In genomic region chr15:98806275-98806895, GRCh38 we compare ENCODE assay signal across 15 cellular contexts.
DNase-seq lines count a peak whose midpoint lies in the region; ATAC-seq, FAIRE-seq and TF ChIP-seq lines count a peak whose summit lies in the region.
"Had no signal": no experiment of that assay in that cellular context is flagged by ENCODE, and none has a peak within 500 bp of the region (broad histone marks: within the 10 kb centered on the region; RNA-seq: fewer than 3 reads in every experiment).

No MANE protein-coding gene starts in this region.

- H3K9ac ChIP-seq in BLaER1 treated with 17β-estradiol and CSF1 and Interleukin-3, amounts not matched to agents 10 nM and 100 nM = no peak overlapping the region
- H3K9ac ChIP-seq in astrocyte (ENCODE audit: low read length) = no peak overlapping the region

- no peak overlapping the region for H3K4me3 ChIP-seq in BLaER1 treated with 17β-estradiol and CSF1 and Interleukin-3, amounts not matched to agents 10 nM and 100 nM
- H3K4me3 ChIP-seq in astrocyte (ENCODE audit: insufficient read depth, low read depth, low read length) = no peak overlapping the region

- H3K4me2 ChIP-seq in BLaER1 treated with 17β-estradiol and CSF1 and Interleukin-3, amounts not matched to agents 10 nM and 100 nM = peak overlapping the region in 8 of 11 experiments; percentile 5 to 50 (median 26); a peak in 8 of 22 replicates
- no peak overlapping the region for H3K4me2 ChIP-seq in astrocyte (ENCODE audit: low read length)

- peaks cover 48% of the 10 kb centered on the region for H3K4me1 Mint-ChIP-seq in astrocyte (ENCODE audit: low read depth, unreplicated experiment)
- peaks cover 2% of the 10 kb centered on the region for H3K4me1 Mint-ChIP-seq in stimulated activated effector memory CD8-positive, alpha-beta T cell treated with anti-CD3 and anti-CD28 coated beads, Interleukin-12 subunit alpha, Interleukin-12 subunit beta, amount 100 ng/mL, for 72 hours
- peaks cover 8% of the 10 kb centered on the region for H3K4me1 Mint-ChIP-seq in activated CD8-positive, alpha-beta T cell treated with anti-CD3 and anti-CD28 coated beads for 36 hours (ENCODE audit: low read depth)

- peaks cover 6 to 95% (median 80%) of the 10 kb centered on the region in 11 experiments; a peak in 21 of 22 replicates for H4K20me1 ChIP-seq in BLaER1 treated with 17β-estradiol and CSF1 and Interleukin-3, amounts not matched to agents 10 nM and 100 nM
- peaks cover 88% of the 10 kb centered on the region for H4K20me1 ChIP-seq in astrocyte (ENCODE audit: insufficient read depth, low read length)

- H3K9me3 Mint-ChIP-seq in astrocyte (ENCODE audit: unreplicated experiment) = no peaks in the 10 kb centered on the region
- H3K9me3 Mint-ChIP-seq in stimulated activated effector memory CD8-positive, alpha-beta T cell treated with anti-CD3 and anti-CD28 coated beads, Interleukin-12 subunit alpha, Interleukin-12 subunit beta, amount 100 ng/mL, for 72 hours = no peaks in the 10 kb centered on the region
- no peaks in the 10 kb centered on the region for H3K9me3 Mint-ChIP-seq in activated CD8-positive, alpha-beta T cell treated with anti-CD3 and anti-CD28 coated beads for 36 hours

- peak; percentile 53 for ATAC-seq in left ventricle myocardium superior
- ATAC-seq in stimulated activated effector memory CD8-positive, alpha-beta T cell treated with anti-CD3 and anti-CD28 coated beads, Interleukin-12 subunit alpha, Interleukin-12 subunit beta, amount 100 ng/mL, for 72 hours = no peak
- ATAC-seq in GM19452 (IDR thresholded peaks at IDR 0.05; ENCODE audit: unreplicated experiment) = no peak
- ATAC-seq in activated CD8-positive, alpha-beta T cell treated with anti-CD3 and anti-CD28 coated beads for 36 hours = no peak

- H3K27me3 Mint-ChIP-seq in astrocyte (ENCODE audit: low read depth, unreplicated experiment) = no peaks in the 10 kb centered on the region
- no peaks in the 10 kb centered on the region for H3K27me3 Mint-ChIP-seq in activated CD8-positive, alpha-beta T cell treated with anti-CD3 and anti-CD28 coated beads for 36 hours

- peaks cover 13 to 42% (median 27%) of the 10 kb centered on the region in 10 experiments for H3K4me1 ChIP-seq in BLaER1 treated with 17β-estradiol and CSF1 and Interleukin-3, amounts not matched to agents 10 nM and 100 nM
- peaks cover 13% of the 10 kb centered on the region for H3K4me1 ChIP-seq in astrocyte (ENCODE audit: insufficient read depth, low read length)

- H3K36me3 Mint-ChIP-seq in astrocyte (ENCODE audit: low read depth, unreplicated experiment) = no peaks in the 10 kb centered on the region
- H3K36me3 Mint-ChIP-seq in stimulated activated effector memory CD8-positive, alpha-beta T cell treated with anti-CD3 and anti-CD28 coated beads, Interleukin-12 subunit alpha, Interleukin-12 subunit beta, amount 100 ng/mL, for 72 hours = no peaks in the 10 kb centered on the region
- H3K36me3 Mint-ChIP-seq in activated CD8-positive, alpha-beta T cell treated with anti-CD3 and anti-CD28 coated beads for 36 hours (ENCODE audit: low read depth) = peaks cover under 1% of the 10 kb centered on the region
- H3K36me3 Mint-ChIP-seq: CD14-positive monocyte had no signal

- intact Hi-C loops in left ventricle myocardium superior (cut with micrococcal nuclease) = no loop called here
- intact Hi-C loops in activated CD8-positive, alpha-beta T cell treated with anti-CD3 and anti-CD28 coated beads for 36 hours (cut with micrococcal nuclease) = no loop called here

- peaks cover 0 to 64% (median 46%) of the 10 kb centered on the region in 11 experiments; a peak in 19 of 22 replicates for H3K36me3 ChIP-seq in BLaER1 treated with 17β-estradiol and CSF1 and Interleukin-3, amounts not matched to agents 10 nM and 100 nM
- H3K36me3 ChIP-seq in astrocyte (ENCODE audit: insufficient read depth, low read length) = no peaks in the 10 kb centered on the region

- H3K27me3 ChIP-seq in BLaER1 treated with 17β-estradiol and CSF1 and Interleukin-3, amounts not matched to agents 10 nM and 100 nM = no peaks in the 10 kb centered on the region
- no peaks in the 10 kb centered on the region for H3K27me3 ChIP-seq in astrocyte (ENCODE audit: insufficient read depth, low read length)

- H3K4me3 Mint-ChIP-seq in astrocyte (ENCODE audit: unreplicated experiment) = no peak overlapping the region
- H3K4me3 Mint-ChIP-seq in stimulated activated effector memory CD8-positive, alpha-beta T cell treated with anti-CD3 and anti-CD28 coated beads, Interleukin-12 subunit alpha, Interleukin-12 subunit beta, amount 100 ng/mL, for 72 hours = no peak overlapping the region
- no peak overlapping the region for H3K4me3 Mint-ChIP-seq in activated CD8-positive, alpha-beta T cell treated with anti-CD3 and anti-CD28 coated beads for 36 hours
- H3K4me3 Mint-ChIP-seq: CD14-positive monocyte had no signal

- CTCF ChIA-PET in activated CD8-positive, alpha-beta T cell treated with anti-CD3 and anti-CD28 coated beads for 36 hours (lab: Charles Lee) = interaction anchor here (1.1 to 2.5 kb wide), 3 partner anchors 52 to 146 kb away, joined by 3 to 8 read pairs (median 4); no protein-coding TSS in a partner anchor

- H3K27ac Mint-ChIP-seq in astrocyte (ENCODE audit: unreplicated experiment) = peak overlapping the region; percentile 7
- peak overlapping the region; percentile 70 for H3K27ac Mint-ChIP-seq in stimulated activated effector memory CD8-positive, alpha-beta T cell treated with anti-CD3 and anti-CD28 coated beads, Interleukin-12 subunit alpha, Interleukin-12 subunit beta, amount 100 ng/mL, for 72 hours
- no peak overlapping the region for H3K27ac Mint-ChIP-seq in activated CD8-positive, alpha-beta T cell treated with anti-CD3 and anti-CD28 coated beads for 36 hours
- H3K27ac Mint-ChIP-seq: CD14-positive monocyte had no signal

- POLR2A ChIA-PET in activated CD8-positive, alpha-beta T cell treated with anti-CD3 and anti-CD28 coated beads for 36 hours (lab: Charles Lee) = no interaction called here

- no peak overlapping the region for H2AFZ ChIP-seq in astrocyte (ENCODE audit: low read depth, low read length)

- H3K79me2 ChIP-seq in astrocyte (ENCODE audit: insufficient read depth, low read length) = peaks cover 96% of the 10 kb centered on the region

- TF ChIP-seq CTCF in astrocyte (IDR thresholded peaks at IDR 0.05; ENCODE audit: insufficient read depth, low read depth, low read length) = no peak
- TF ChIP-seq CTCF in activated CD8-positive, alpha-beta T cell treated with anti-CD3 and anti-CD28 coated beads for 36 hours (IDR thresholded peaks at IDR 0.05) = no peak

- DNase-seq in astrocyte (ENCODE audit: low read depth) (no peak), left ventricle myocardium superior (no peak), T-helper 1 cell (no peak), SK-N-DZ (ENCODE audit: low spot score) (no peak)
- DNase-seq in stimulated activated effector memory CD8-positive, alpha-beta T cell treated with anti-CD3 and anti-CD28 coated beads, Interleukin-12 subunit alpha, Interleukin-12 subunit beta, amount 100 ng/mL, for 72 hours (ENCODE audit: low spot score in 2 of 2) = no peak
- no peak for DNase-seq in activated CD8-positive, alpha-beta T cell treated with anti-CD3 and anti-CD28 coated beads for 36 hours
- DNase-seq: DMS79 treated with DMSO at 0.1 percent for 48 hours, KG1, NCI-H187 treated with DMSO at 0.1 percent for 48 hours, NCI-H2227 treated with DMSO at 0.1 percent for 48 hours, NCI-H524 treated with DMSO at 0.1 percent for 48 hours, RPMI8226 had no signal

- H3K27ac ChIP-seq in BLaER1 treated with 17β-estradiol and CSF1 and Interleukin-3, amounts not matched to agents 10 nM and 100 nM = peak overlapping the region in 2 of 11 experiments; percentile 5 to 16; a peak in 3 of 22 replicates
- H3K27ac ChIP-seq in astrocyte (ENCODE audit: low read depth, low read length) = no peak overlapping the region

- FAIRE-seq in astrocyte (lab: Jason Lieb, UNC) = no peak

- H3K9me3 ChIP-seq in BLaER1 treated with 17β-estradiol and CSF1 and Interleukin-3, amounts not matched to agents 10 nM and 100 nM (replicated peaks in 1 of 11) = peaks cover 24 to 44% (median 36%) of the 10 kb centered on the region in 11 experiments; a peak in 21 of 22 replicates
- H3K9me3 ChIP-seq in astrocyte (ENCODE audit: insufficient read depth, low read depth, low read length) = no peaks in the 10 kb centered on the region
